Comparison of ENCODE assay signal across 1 cellular context in the genomic region with DNA sequence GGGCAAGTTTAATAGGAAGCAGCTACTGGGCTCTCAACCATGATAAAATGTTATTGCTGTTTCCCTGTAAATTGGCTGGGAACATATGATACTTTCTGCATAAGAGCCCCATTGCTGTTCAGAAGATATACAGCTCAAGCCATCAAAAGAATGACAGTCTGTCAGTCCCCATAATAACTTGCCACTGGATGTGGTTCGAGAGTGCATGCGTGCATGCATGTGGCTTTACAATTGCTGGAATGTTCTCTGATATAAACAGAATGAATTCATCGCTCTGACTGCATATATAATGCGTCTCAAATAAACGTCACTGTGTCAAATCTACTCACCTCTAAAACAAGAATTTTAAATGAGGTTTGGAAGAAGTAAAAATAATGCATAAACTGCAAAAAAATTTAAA.
A peak's percentile ranks its signal among the peaks of the same experiment; 100 is the strongest.
TF ChIP-seq lines count a peak whose summit lies in the region.

No MANE protein-coding gene starts in this region.

TF ChIP-seq in HEK293, 187 proteins besides CTCF, POLR2A, EP300 and RAD21:
- TF ChIP-seq ZNF473 (tag by site-specific recombination; IDR thresholded peaks at IDR 0.05) (no peak), OSR2 (tag by site-specific recombination; IDR thresholded peaks at IDR 0.05) (peak; percentile 11; the same call in 1 of the 2 replicates)
